ENCODE assay signal across 8 cellular contexts in genomic region chr12:9651265-9651729, GRCh38. TPM values are rescaled to one million over a fixed set of nuclear protein-coding genes. Genes with fewer than 3 reads are reported as not detected.
DNase-seq lines count a peak whose midpoint lies in the region; ATAC-seq and TF ChIP-seq lines count a peak whose summit lies in the region.

No MANE protein-coding gene starts in this region.

- H3K9me3 ChIP-seq in PC-9 (ENCODE audit: insufficient read depth, low read depth) (peaks cover 10% of the 10 kb centered on the region; the same call in 1 of the 2 replicates), osteoblast (ENCODE audit: low read depth, low read length) (no peaks in the 10 kb centered on the region)

- no peak for ATAC-seq in HG03159 (IDR thresholded peaks at IDR 0.05; ENCODE audit: unreplicated experiment)
- ATAC-seq in HG03457 (IDR thresholded peaks at IDR 0.05; ENCODE audit: unreplicated experiment): no peak

- H3K27me3 ChIP-seq in PC-9 (ENCODE audit: insufficient read depth, low read depth) (no peaks in the 10 kb centered on the region), osteoblast (ENCODE audit: insufficient read depth, low read length) (no peaks in the 10 kb centered on the region)

- TF ChIP-seq CTCF in PC-9 (conservative IDR thresholded peaks at IDR 0.05): no peak
- no peak for TF ChIP-seq CTCF in cardiac fibroblast (IDR thresholded peaks at IDR 0.05; ENCODE audit: low read depth, low read length)
- no peak for TF ChIP-seq CTCF in osteoblast (IDR thresholded peaks at IDR 0.05; ENCODE audit: extremely low read depth, low read depth, low read length)

- H4K20me1 ChIP-seq in PC-9 (ENCODE audit: insufficient read depth): no peaks in the 10 kb centered on the region
- H4K20me1 ChIP-seq in osteoblast (ENCODE audit: insufficient read depth, low read length): no peaks in the 10 kb centered on the region

- H3K4me3 ChIP-seq in PC-9 (peak overlapping the region; percentile 81; the same call in 1 of the 2 replicates), cardiac fibroblast (replicated peaks in 1 of 2; ENCODE audit: low read depth in 2 of 2, low read length in 2 of 2) (no peak overlapping the region), osteoblast (ENCODE audit: insufficient read depth, low read length) (peak overlapping the region; percentile 80)

- H3K79me2 ChIP-seq in PC-9 (ENCODE audit: low read depth) (peaks cover 51% of the 10 kb centered on the region), osteoblast (ENCODE audit: insufficient read depth, low read length) (peaks cover 36% of the 10 kb centered on the region)

- H3K4me2 ChIP-seq in PC-9 (peak overlapping the region; percentile 96), osteoblast (ENCODE audit: insufficient read depth, low read length) (peak overlapping the region; percentile 89)

- CTCF ChIA-PET in PC-9 (lab: Charles Lee): no interaction called here

- H3K4me1 ChIP-seq in PC-9 (replicated peaks; ENCODE audit: insufficient read depth): peaks cover 40% of the 10 kb centered on the region
- H3K4me1 ChIP-seq in osteoblast (ENCODE audit: insufficient read depth, low read length): peaks cover 28% of the 10 kb centered on the region

- peak; percentile 83 for DNase-seq in ELR (ENCODE audit: low read depth)
- DNase-seq in PC-9: no peak
- DNase-seq in cardiac fibroblast (ENCODE audit: low read depth in 2 of 2): peak; percentile 60 to 81
- DNase-seq in osteoblast (ENCODE audit: insufficient read length, low spot score, missing footprints): peak; percentile 63
- no peak for DNase-seq in HPDE6-E6E7 (ENCODE audit: extremely low spot score)
- DNase-seq in activated gamma-delta T cell treated with Interleukin-2 at 50 U/mL for 16 hours: no peak

- peaks cover 32% of the 10 kb centered on the region for H3K36me3 ChIP-seq in PC-9 (ENCODE audit: low read depth)
- H3K36me3 ChIP-seq in osteoblast (ENCODE audit: insufficient read depth, low read length): peaks cover 7% of the 10 kb centered on the region

- POLR2A ChIA-PET in PC-9 (lab: Charles Lee; ENCODE audit: unreplicated experiment): interaction anchor here (0.7 kb wide), 1 partner anchor 30 kb away, joined by 4 read pairs; no protein-coding TSS in a partner anchor

- peaks cover 57% of the 10 kb centered on the region for H3F3A ChIP-seq in PC-9 (ENCODE audit: insufficient read depth, low read depth)

- H2AFZ ChIP-seq in PC-9 (peak overlapping the region; percentile 85; the same call in 1 of the 2 replicates), osteoblast (ENCODE audit: low read length) (peak overlapping the region; percentile 58)

- no TSS peak for BruUV-seq in PC-9 (replicated peaks; lab: Mats Ljungman, UMichigan)

- H3K9me2 ChIP-seq in PC-9 (ENCODE audit: insufficient read depth): no peaks in the 10 kb centered on the region

- intact Hi-C loops in PC-9 (cut with micrococcal nuclease; ENCODE audit: unreplicated experiment): no loop called here

- peak overlapping the region; percentile 88 for H3K27ac ChIP-seq in PC-9
- peak overlapping the region; percentile 98 for H3K27ac ChIP-seq in osteoblast (ENCODE audit: low read depth, low read length)

RNA-seq across cellular contexts. Expression of gene CLEC2D, which starts 18.2 kb away (rescaled TPM):
- 32.6 and 37.8 TPM in 2 replicates for total RNA-seq in PC-9 (2021)
- total RNA-seq in osteoblast: 9.4 TPM in 2 replicates

RNA-seq across cellular contexts. Expression of gene KLRB1, which starts 43.6 kb away (rescaled TPM):
- total RNA-seq in PC-9 (2021) (not detected in 2 replicates), osteoblast (not detected in 2 replicates)

Comparison
In these comparisons a context has a peak if more than half of its experiments do, and no peak if none do; other contexts are left out.
1. DNase-seq: peak in ELR (single experiment), cardiac fibroblast (2 of 2) and osteoblast (single experiment); none in PC-9 (0 of 2), HPDE6-E6E7 (single experiment) and activated gamma-delta T cell treated with Interleukin-2 at 50 U/mL for 16 hours (single experiment).
2. H3K4me3 ChIP-seq: peak in PC-9 (single experiment) and osteoblast (single experiment); none in cardiac fibroblast (0 of 2).